14 cellular contexts compared by ENCODE assay signal in genomic region chr2:38417745-38418689, GRCh38.
"Had no signal": no experiment of that assay in that cellular context is flagged by ENCODE, and none has a peak within 500 bp of the region (broad histone marks: within the 10 kb centered on the region; RNA-seq: fewer than 3 reads in every experiment).

No MANE protein-coding gene starts in this region.

- H3K36me3 ChIP-seq: heart right ventricle had no signal

- H3K27me3 ChIP-seq: heart right ventricle had no signal

- H3K4me3 ChIP-seq: heart right ventricle had no signal

- H3K4me3 Mint-ChIP-seq: activated B cell treated with CpG ODN at 0.5 μM for 24 hours; activated CD4-positive, alpha-beta T cell treated with anti-CD3 and anti-CD28 coated beads, Interleukin-2, amount 10 ng/mL, durations not matched to agents 24 days and 14 days; activated T-helper 1 cell treated with anti-CD3 and anti-CD28 coated beads, Interleukin-12 subunit alpha, Interleukin-12 subunit beta, Interleukin-2, Interleukin-4 antibody, amounts not matched to agents 30 ng/mL and 10 ng/mL and 1 ng/mL, durations not matched to agents 14 hours and 24 hours and 36 hours; effector memory CD8-positive, alpha-beta T cell; stimulated activated naive CD8-positive, alpha-beta T cell treated with anti-CD3 and anti-CD28 coated beads, Interleukin-15, Interleukin-2, amounts not matched to agents 100 ng/mL and 50 ng/mL, for 24 hours had no signal

- H3K4me1 Mint-ChIP-seq: activated B cell treated with CpG ODN at 0.5 μM for 24 hours; activated CD4-positive, alpha-beta T cell treated with anti-CD3 and anti-CD28 coated beads, Interleukin-2, amount 10 ng/mL, durations not matched to agents 24 days and 14 days had no signal

- H3K27ac ChIP-seq: heart right ventricle had no signal

- ATAC-seq: effector memory CD8-positive, alpha-beta T cell; heart right ventricle had no signal

- DNase-seq: activated B cell treated with CpG ODN at 0.5 μM for 24 hours; activated CD4-positive, alpha-beta T cell treated with anti-CD3 and anti-CD28 coated beads, Interleukin-2, amount 10 ng/mL, durations not matched to agents 24 days and 14 days; activated naive CD4-positive, alpha-beta T cell treated with Interleukin-2 at 50 U/mL for 16 hours; caudate nucleus; effector memory CD8-positive, alpha-beta T cell; erythroblast; foreskin fibroblast; heart right ventricle; islet precursor cell; stimulated activated CD4-positive, alpha-beta T cell treated with anti-CD3 and anti-CD28 coated beads, Interleukin-2, amount 100 ng/mL, for 48 hours; stimulated activated CD8-positive, alpha-beta memory T cell treated with anti-CD3 and anti-CD28 coated beads, Interleukin-4, amount 100 ng/mL, for 48 hours; T-helper 2 cell had no signal

- H3K27ac Mint-ChIP-seq: activated B cell treated with CpG ODN at 0.5 μM for 24 hours; activated CD4-positive, alpha-beta T cell treated with anti-CD3 and anti-CD28 coated beads, Interleukin-2, amount 10 ng/mL, durations not matched to agents 24 days and 14 days; activated T-helper 1 cell treated with anti-CD3 and anti-CD28 coated beads, Interleukin-12 subunit alpha, Interleukin-12 subunit beta, Interleukin-2, Interleukin-4 antibody, amounts not matched to agents 30 ng/mL and 10 ng/mL and 1 ng/mL, durations not matched to agents 14 hours and 24 hours and 36 hours; effector memory CD8-positive, alpha-beta T cell; stimulated activated naive CD8-positive, alpha-beta T cell treated with anti-CD3 and anti-CD28 coated beads, Interleukin-15, Interleukin-2, amounts not matched to agents 100 ng/mL and 50 ng/mL, for 24 hours had no signal

- H3K4me1 ChIP-seq: heart right ventricle had no signal

- H3K9me3 Mint-ChIP-seq: activated B cell treated with CpG ODN at 0.5 μM for 24 hours; stimulated activated naive CD8-positive, alpha-beta T cell treated with anti-CD3 and anti-CD28 coated beads, Interleukin-15, Interleukin-2, amounts not matched to agents 100 ng/mL and 50 ng/mL, for 24 hours had no signal
